Comparison of ENCODE assay signal across 8 cellular contexts in genomic region chr17:48545022-48545376, GRCh38. TPM values are rescaled to one million over a fixed set of nuclear protein-coding genes. Genes with fewer than 3 reads are reported as not detected.
DNase-seq lines count a peak whose midpoint lies in the region; ATAC-seq, FAIRE-seq and TF ChIP-seq lines count a peak whose summit lies in the region.

Gene HOXB2 (minus strand): TSS chr17:48545109. CDS start chr17:48544911, 198 bp downstream.

- H3K9me3 ChIP-seq in hepatocyte (ENCODE audit: low read depth) (no peaks in the 10 kb centered on the region), small intestine (ENCODE audit: control insufficient read depth, low read depth) (no peaks in the 10 kb centered on the region)

- H3K36me3 ChIP-seq in hepatocyte (replicated peaks; ENCODE audit: insufficient read depth, low read depth) (no peaks in the 10 kb centered on the region), small intestine (ENCODE audit: control insufficient read depth in 2 of 2, insufficient read depth in 2 of 2, low read length in 2 of 2) (no peaks in the 10 kb centered on the region)

- no peaks in the 10 kb centered on the region for H4K20me1 ChIP-seq in hepatocyte (ENCODE audit: insufficient read depth, poor library complexity, severe bottlenecking)

- no peak for DNase-seq in activated naive CD4-positive, alpha-beta T cell treated with anti-CD3 and anti-CD28 coated beads for 36 hours
- no peak for DNase-seq in activated naive CD4-positive, alpha-beta T cell treated with anti-CD3 and anti-CD28 coated beads, Interleukin-2, amount 50 U/mL, for 16 hours
- DNase-seq in hepatocyte (ENCODE audit: low spot score) = no peak
- DNase-seq in small intestine = no peak
- no peak for DNase-seq in activated CD4-positive, CD25-positive, alpha-beta regulatory T cell (lab: John Stamatoyannopoulos, UW)

- H2AFZ ChIP-seq in hepatocyte = peak within 1 kb of the TSS; percentile 22

- CTCF ChIA-PET in activated naive CD4-positive, alpha-beta T cell treated with anti-CD3 and anti-CD28 coated beads for 36 hours (lab: Charles Lee) = no interaction called here

- peak within 1 kb of the TSS; percentile 96 for H3K4me3 Mint-ChIP-seq in activated naive CD4-positive, alpha-beta T cell treated with anti-CD3 and anti-CD28 coated beads for 36 hours
- peak within 1 kb of the TSS; percentile 98 for H3K4me3 Mint-ChIP-seq in activated T-helper 17 cell treated with anti-CD3 and anti-CD28 coated beads, Interleukin-2, amount 50 U/mL, for 72 hours

- 21% methylated on average over 11 of the region's 12 CpGs for WGBS in hepatocyte (ENCODE audit: low lambda C conversion rate, missing lambda C conversion rate)
- WGBS in small intestine, 3 donors = 40 to 71% (median 47%) methylated on average over 12 of the region's 12 CpGs

- H3K27me3 ChIP-seq in hepatocyte = peaks cover 80% of the 10 kb centered on the region
- no peaks in the 10 kb centered on the region for H3K27me3 ChIP-seq in small intestine (ENCODE audit: control insufficient read depth in 2 of 2, insufficient read depth in 2 of 2, low read length in 2 of 2)

- no peaks in the 10 kb centered on the region for H3K9me2 ChIP-seq in hepatocyte (replicated peaks; ENCODE audit: insufficient read depth)

- TF ChIP-seq CTCF in hepatocyte (IDR thresholded peaks at IDR 0.05; ENCODE audit: poor library complexity) = no peak

- peaks cover 52% of the 10 kb centered on the region for H3K4me1 Mint-ChIP-seq in activated naive CD4-positive, alpha-beta T cell treated with anti-CD3 and anti-CD28 coated beads for 36 hours (ENCODE audit: low read depth)
- peaks cover 17% of the 10 kb centered on the region for H3K4me1 Mint-ChIP-seq in activated T-helper 17 cell treated with anti-CD3 and anti-CD28 coated beads, Interleukin-2, amount 50 U/mL, for 72 hours

- peaks cover 14% of the 10 kb centered on the region for H3K36me3 Mint-ChIP-seq in activated naive CD4-positive, alpha-beta T cell treated with anti-CD3 and anti-CD28 coated beads for 36 hours (ENCODE audit: low read depth)
- H3K36me3 Mint-ChIP-seq in activated T-helper 17 cell treated with anti-CD3 and anti-CD28 coated beads, Interleukin-2, amount 50 U/mL, for 72 hours (ENCODE audit: low read depth) = peaks cover 23% of the 10 kb centered on the region

- peak within 1 kb of the TSS; percentile 96 for H3K27ac Mint-ChIP-seq in activated naive CD4-positive, alpha-beta T cell treated with anti-CD3 and anti-CD28 coated beads for 36 hours
- H3K27ac Mint-ChIP-seq in activated T-helper 17 cell treated with anti-CD3 and anti-CD28 coated beads, Interleukin-2, amount 50 U/mL, for 72 hours = peak within 1 kb of the TSS; percentile 88

- H3K79me2 ChIP-seq in hepatocyte = peaks cover 20% of the 10 kb centered on the region

- H3K4me1 ChIP-seq in hepatocyte (ENCODE audit: insufficient read depth) (peaks cover 22% of the 10 kb centered on the region), small intestine (ENCODE audit: control insufficient read depth in 2 of 2, insufficient read depth in 1 of 2, low read depth in 1 of 2, low read length in 1 of 2) (peaks cover 0 to 3% of the 10 kb centered on the region in 2 donors)

- no peak for ATAC-seq in activated T-helper 17 cell treated with anti-CD3 and anti-CD28 coated beads, Interleukin-2, amount 50 U/mL, for 72 hours (replicated peaks)
- ATAC-seq in HG03432 (IDR thresholded peaks at IDR 0.05; ENCODE audit: unreplicated experiment) = no peak
- ATAC-seq in HG02642 (IDR thresholded peaks at IDR 0.05; ENCODE audit: poor library complexity, unreplicated experiment) = no peak

- H3K4me3 ChIP-seq in hepatocyte (peak within 1 kb of the TSS; percentile 52), small intestine (ENCODE audit: low read depth in 1 of 2, low read length in 2 of 2) (peak within 1 kb of the TSS; percentile 59 to 71)

- peaks cover 9% of the 10 kb centered on the region for H3K27me3 Mint-ChIP-seq in activated naive CD4-positive, alpha-beta T cell treated with anti-CD3 and anti-CD28 coated beads for 36 hours (ENCODE audit: low read depth)
- H3K27me3 Mint-ChIP-seq in activated T-helper 17 cell treated with anti-CD3 and anti-CD28 coated beads, Interleukin-2, amount 50 U/mL, for 72 hours = peaks cover 6% of the 10 kb centered on the region

- H3K9me3 Mint-ChIP-seq in activated naive CD4-positive, alpha-beta T cell treated with anti-CD3 and anti-CD28 coated beads for 36 hours = no peaks in the 10 kb centered on the region
- no peaks in the 10 kb centered on the region for H3K9me3 Mint-ChIP-seq in activated T-helper 17 cell treated with anti-CD3 and anti-CD28 coated beads, Interleukin-2, amount 50 U/mL, for 72 hours

- H3K27ac ChIP-seq in hepatocyte = peak within 1 kb of the TSS; percentile 96
- H3K27ac ChIP-seq in small intestine (ENCODE audit: low read depth in 1 of 2, low read length in 1 of 2) = peak within 1 kb of the TSS; percentile 68 to 94

- H3K4me2 ChIP-seq in hepatocyte = peak within 1 kb of the TSS; percentile 91

- no peak for FAIRE-seq in small intestine (lab: Jason Lieb, UNC)

- intact Hi-C loops in activated naive CD4-positive, alpha-beta T cell treated with anti-CD3 and anti-CD28 coated beads for 36 hours (cut with micrococcal nuclease) = no loop called here

RNA-seq across cellular contexts. Expression of gene HOXB2, which starts in this region (rescaled TPM):
- 10 to 100 TPM; 15.6 to 18.2 TPM for total RNA-seq in activated naive CD4-positive, alpha-beta T cell treated with anti-CD3 and anti-CD28 coated beads for 36 hours
- 10 to 100 TPM in 1 of 2 donors, 1 to 10 TPM in 1; 2.0 to 15.3 TPM for total RNA-seq in activated T-helper 17 cell treated with anti-CD3 and anti-CD28 coated beads, Interleukin-2, amount 50 U/mL, for 72 hours
- 5.6 and 6.7 TPM in 2 replicates for total RNA-seq in hepatocyte
- polyA plus RNA-seq in hepatocyte (20.7 and 29.9 TPM in 2 replicates), small intestine (1 to 10 TPM in 2 of 3 donors, under 1 TPM in 1; 0.89 to 9.5 (median 5.1) TPM)
